ENCODE assay signal across 13 cellular contexts in genomic region chr11:34586655-34587281, GRCh38. TPM values are rescaled to one million over a fixed set of nuclear protein-coding genes. Genes with fewer than 3 reads are reported as not detected.
DNase-seq lines count a peak whose midpoint lies in the region; TF ChIP-seq lines count a peak whose summit lies in the region.
"Had no signal": no experiment of that assay in that cellular context is flagged by ENCODE, and none has a peak within 500 bp of the region (broad histone marks: within the 10 kb centered on the region; RNA-seq: fewer than 3 reads in every experiment).

No MANE protein-coding gene starts in this region.

- H4K8ac ChIP-seq in H9 (replicated peaks; ENCODE audit: insufficient read length, low read depth, low read length) = no peak overlapping the region

- no peak overlapping the region for H3K4me3 Mint-ChIP-seq in H9
- no peak overlapping the region for H3K4me3 Mint-ChIP-seq in activated T-helper 2 cell treated with anti-CD3 and anti-CD28 coated beads, Interferon-gamma antibody, Interleukin-2, Interleukin-4, amounts not matched to agents 10 μg/mL and 5 μg/mL and 100 μg/mL, durations not matched to agents 14 hours and 24 hours and 36 hours (ENCODE audit: low read depth)
- H3K4me3 Mint-ChIP-seq: activated CD4-positive, alpha-beta memory T cell treated with anti-CD3 and anti-CD28 coated beads for 36 hours; CD8-positive, alpha-beta T cell had no signal

- no peak overlapping the region for H3K4ac ChIP-seq in H9 (ENCODE audit: low read depth, low read length)

- H3K18ac ChIP-seq in H9 (ENCODE audit: insufficient read length, low read depth, low read length) = no peak overlapping the region

- DNase-seq in H9 = no peak
- no peak for DNase-seq in RWPE1 (ENCODE audit: low spot score)
- peak; percentile 28 for DNase-seq in globus pallidus (ENCODE audit: low spot score)
- DNase-seq in putamen (ENCODE audit: low spot score) = peak; percentile 18
- no peak for DNase-seq in lower leg skin (ENCODE audit: low spot score in 2 of 2)
- no peak for DNase-seq in activated T-helper 2 cell treated with anti-CD3 and anti-CD28 coated beads, Interferon-gamma antibody, Interleukin-2, Interleukin-4, amounts not matched to agents 10 μg/mL and 5 μg/mL and 100 μg/mL, durations not matched to agents 14 hours and 24 hours and 36 hours (ENCODE audit: low spot score)
- DNase-seq in RKO (ENCODE audit: low spot score) = no peak
- DNase-seq: activated CD4-positive, alpha-beta memory T cell treated with anti-CD3 and anti-CD28 coated beads for 36 hours; activated effector memory CD4-positive, alpha-beta T cell treated with anti-CD3 and anti-CD28 coated beads, Interleukin-2, amount 50 U/mL, for 16 hours; CD8-positive, alpha-beta T cell; NCI-H1092; stomach had no signal

- no peak overlapping the region for H3K4me2 ChIP-seq in H9 (ENCODE audit: insufficient read depth, insufficient read length, low read length)

- no peak overlapping the region for H2BK5ac ChIP-seq in H9 (ENCODE audit: insufficient read length, low read length)

- peaks cover 8 to 14% of the 10 kb centered on the region in 2 experiments; a peak in 3 of 4 replicates for H3K4me1 Mint-ChIP-seq in H9
- peaks cover 2% of the 10 kb centered on the region for H3K4me1 Mint-ChIP-seq in activated T-helper 2 cell treated with anti-CD3 and anti-CD28 coated beads, Interferon-gamma antibody, Interleukin-2, Interleukin-4, amounts not matched to agents 10 μg/mL and 5 μg/mL and 100 μg/mL, durations not matched to agents 14 hours and 24 hours and 36 hours (ENCODE audit: low read depth)

- no peaks in the 10 kb centered on the region; the same call in 1 of the 2 replicates for H3K27me3 Mint-ChIP-seq in H9 (ENCODE audit: low read depth)
- H3K27me3 Mint-ChIP-seq in activated T-helper 2 cell treated with anti-CD3 and anti-CD28 coated beads, Interferon-gamma antibody, Interleukin-2, Interleukin-4, amounts not matched to agents 10 μg/mL and 5 μg/mL and 100 μg/mL, durations not matched to agents 14 hours and 24 hours and 36 hours (ENCODE audit: low read depth) = peaks cover 50% of the 10 kb centered on the region

- WGBS in H9 (ENCODE audit: extremely low coverage, insufficient read length, low lambda C conversion rate) = no CpG with 5 or more reads among the region's 9 CpGs
- WGBS in lower leg skin, 2 donors = 44 to 50% methylated on average over 9 of the region's 9 CpGs

- TF ChIP-seq CTCF in H9 (conservative IDR thresholded peaks at IDR 0.05) (no peak), RWPE1 (conservative IDR thresholded peaks at IDR 0.05; ENCODE audit: low read depth) (no peak), lower leg skin (IDR thresholded peaks at IDR 0.05) (no peak)

- no peaks in the 10 kb centered on the region for H3K9me3 ChIP-seq in H9 (ENCODE audit: control insufficient read depth, low read depth, low read length)
- H3K9me3 ChIP-seq: stomach had no signal

- intact Hi-C loops in lower leg skin (cut with DNase I; ENCODE audit: low total_unique reads) = loop anchor here (5.0 kb wide), 1 partner anchor 306 kb away; no protein-coding TSS in a partner anchor
- intact Hi-C loops in activated T-helper 2 cell treated with anti-CD3 and anti-CD28 coated beads, Interferon-gamma antibody, Interleukin-2, Interleukin-4, amounts not matched to agents 10 μg/mL and 5 μg/mL and 100 μg/mL, durations not matched to agents 14 hours and 24 hours and 36 hours (cut with micrococcal nuclease) = loop anchor here (1.0 to 2.0 kb wide), 2 partner anchors 305 to 804 kb away; no protein-coding TSS in a partner anchor

- POLR2A ChIA-PET in RWPE1 (lab: Yijun Ruan, JAX; ENCODE audit: low non-redundant PET) = no interaction called here

- no peak overlapping the region for H2BK120ac ChIP-seq in H9 (ENCODE audit: low read depth, low read length, poor library complexity, severe bottlenecking)

- no peaks in the 10 kb centered on the region for H3K4me1 ChIP-seq in H9 (ENCODE audit: insufficient read depth, low read length)

- no peak overlapping the region; a peak in 1 of 7 replicates for H3K27ac Mint-ChIP-seq in H9
- no peak overlapping the region for H3K27ac Mint-ChIP-seq in activated T-helper 2 cell treated with anti-CD3 and anti-CD28 coated beads, Interferon-gamma antibody, Interleukin-2, Interleukin-4, amounts not matched to agents 10 μg/mL and 5 μg/mL and 100 μg/mL, durations not matched to agents 14 hours and 24 hours and 36 hours
- H3K27ac Mint-ChIP-seq: activated CD4-positive, alpha-beta memory T cell treated with anti-CD3 and anti-CD28 coated beads for 36 hours; CD8-positive, alpha-beta T cell had no signal

- H2BK12ac ChIP-seq in H9 (ENCODE audit: insufficient read length, low read depth, low read length) = no peak overlapping the region

- CTCF ChIA-PET in RWPE1 (lab: Yijun Ruan, JAX) = interaction anchor here (0.6 to 2.4 kb wide), 14 partner anchors 9 to 805 kb away, joined by 3 to 12 read pairs (median 4); no protein-coding TSS in a partner anchor

- no peaks in the 10 kb centered on the region; a peak in 3 of 5 replicates for H3K9me3 Mint-ChIP-seq in H9
- no peaks in the 10 kb centered on the region for H3K9me3 Mint-ChIP-seq in activated T-helper 2 cell treated with anti-CD3 and anti-CD28 coated beads, Interferon-gamma antibody, Interleukin-2, Interleukin-4, amounts not matched to agents 10 μg/mL and 5 μg/mL and 100 μg/mL, durations not matched to agents 14 hours and 24 hours and 36 hours
- H3K9me3 Mint-ChIP-seq: activated CD4-positive, alpha-beta memory T cell treated with anti-CD3 and anti-CD28 coated beads for 36 hours; CD8-positive, alpha-beta T cell had no signal

- H4K20me1 ChIP-seq in H9 (ENCODE audit: control insufficient read depth, insufficient read depth, insufficient read length) = no peaks in the 10 kb centered on the region

- H3K23me2 ChIP-seq in H9 (ENCODE audit: insufficient read length, low read depth, low read length, poor library complexity, severe bottlenecking) = no peaks in the 10 kb centered on the region

- no peak overlapping the region for H3K14ac ChIP-seq in H9 (ENCODE audit: insufficient read depth, low read length)

- H4K5ac ChIP-seq in H9 (ENCODE audit: insufficient read length, low read depth, low read length) = no peak overlapping the region

- H3K79me1 ChIP-seq in H9 (ENCODE audit: insufficient read depth, low read depth, low read length, poor library complexity, severe bottlenecking) = no peaks in the 10 kb centered on the region

- TF ChIP-seq POLR2A in lower leg skin (IDR thresholded peaks at IDR 0.05) = no peak

- no peak overlapping the region for H4K91ac ChIP-seq in H9 (ENCODE audit: insufficient read length, low read depth, low read length)

- H3K4me3 ChIP-seq in lower leg skin (ENCODE audit: low read depth, poor library complexity, severe bottlenecking) = no peak overlapping the region
- H3K4me3 ChIP-seq: stomach had no signal

- no peaks in the 10 kb centered on the region for H3K36me3 Mint-ChIP-seq in H9 (ENCODE audit: insufficient read depth in 1 of 3, low read depth in 3 of 3)
- no peaks in the 10 kb centered on the region for H3K36me3 Mint-ChIP-seq in activated T-helper 2 cell treated with anti-CD3 and anti-CD28 coated beads, Interferon-gamma antibody, Interleukin-2, Interleukin-4, amounts not matched to agents 10 μg/mL and 5 μg/mL and 100 μg/mL, durations not matched to agents 14 hours and 24 hours and 36 hours (ENCODE audit: low read depth)
- H3K36me3 Mint-ChIP-seq: activated CD4-positive, alpha-beta memory T cell treated with anti-CD3 and anti-CD28 coated beads for 36 hours; CD8-positive, alpha-beta T cell had no signal

- H3K27ac ChIP-seq in H9 (ENCODE audit: insufficient read length, low read depth, low read length) = no peak overlapping the region
- peak overlapping the region; percentile 48 for H3K27ac ChIP-seq in RWPE1
- H3K27ac ChIP-seq: brain microvascular endothelial cell had no signal

- peak overlapping the region; percentile 89 for H2AFZ ChIP-seq in H9 (ENCODE audit: low read length)

- no peaks in the 10 kb centered on the region for H3K79me2 ChIP-seq in H9 (ENCODE audit: insufficient read depth, low read length)

- no peak overlapping the region for H2AK5ac ChIP-seq in H9 (ENCODE audit: insufficient read length, low read length)

- no peak overlapping the region for H3T11ph ChIP-seq in H9 (ENCODE audit: low read length)

- no peak overlapping the region for H3K56ac ChIP-seq in H9 (ENCODE audit: insufficient read length, low read depth, low read length)

- H2BK20ac ChIP-seq in H9 (ENCODE audit: low read depth, low read length, poor library complexity, severe bottlenecking) = no peak overlapping the region

- no peaks in the 10 kb centered on the region for H3K27me3 ChIP-seq in H9 (ENCODE audit: insufficient read depth, low read length)
- H3K27me3 ChIP-seq: brain microvascular endothelial cell, stomach had no signal

- H3K23ac ChIP-seq in H9 (ENCODE audit: insufficient read length, low read depth, low read length) = no peak overlapping the region

- no peak overlapping the region for H3K9ac ChIP-seq in H9 (ENCODE audit: extremely low read depth, insufficient read length, low read length)

- no peak overlapping the region for H2BK15ac ChIP-seq in H9 (ENCODE audit: low read depth, low read length)

RNA-seq across cellular contexts. Expression of gene EHF, which starts 34.1 kb away (rescaled TPM):
- total RNA-seq in H9 (2021) (not detected in 2 replicates), lower leg skin (100 to 1,000 TPM in 2 of 4 donors, 10 to 100 TPM in 2; 58.2 to 130 (median 86.3) TPM)
- total RNA-seq in activated T-helper 2 cell treated with anti-CD3 and anti-CD28 coated beads, Interferon-gamma antibody, Interleukin-2, Interleukin-4, amounts not matched to agents 10 μg/mL and 5 μg/mL and 100 μg/mL, durations not matched to agents 14 hours and 24 hours and 36 hours = not detected in 2 replicates
- total RNA-seq: activated CD4-positive, alpha-beta memory T cell treated with anti-CD3 and anti-CD28 coated beads for 36 hours; CD8-positive, alpha-beta T cell had no signal

Comparison
In these comparisons a context has a peak if more than half of its experiments do, and no peak if none do; other contexts are left out.
1. DNase-seq: peak in globus pallidus (single experiment) and putamen (single experiment); none in H9 (single experiment), RWPE1 (single experiment), lower leg skin (0 of 2), activated T-helper 2 cell treated with anti-CD3 and anti-CD28 coated beads, Interferon-gamma antibody, Interleukin-2, Interleukin-4, amounts not matched to agents 10 μg/mL and 5 μg/mL and 100 μg/mL, durations not matched to agents 14 hours and 24 hours and 36 hours (single experiment) and RKO (single experiment).
2. RNA of gene EHF, which starts 34.1 kb away (total RNA-seq): 58.2 to 130 TPM in lower leg skin; not detected in H9 and not detected in activated T-helper 2 cell treated with anti-CD3 and anti-CD28 coated beads, Interferon-gamma antibody, Interleukin-2, Interleukin-4, amounts not matched to agents 10 μg/mL and 5 μg/mL and 100 μg/mL, durations not matched to agents 14 hours and 24 hours and 36 hours; every median in the first group is over 10 times any median in the second.